Comparison of ENCODE assay signal across 7 cellular contexts in genomic region chr15:33126559-33127290, GRCh38.
DNase-seq lines count a peak whose midpoint lies in the region; TF ChIP-seq lines count a peak whose summit lies in the region.

No MANE protein-coding gene starts in this region.

- H3K4me2 ChIP-seq in fibroblast of lung (ENCODE audit: extremely low read depth, insufficient read depth, low read length), result peak overlapping the region; percentile 5

- H2AFZ ChIP-seq in fibroblast of lung (ENCODE audit: low read length), result peak overlapping the region; percentile 33

- no peak for TF ChIP-seq POLR2A in transverse colon (IDR thresholded peaks at IDR 0.05)

- no peaks in the 10 kb centered on the region for H3K27me3 Mint-ChIP-seq in osteocyte (ENCODE audit: unreplicated experiment)
- peaks cover 15% of the 10 kb centered on the region for H3K27me3 Mint-ChIP-seq in Caco-2 (ENCODE audit: insufficient read depth, unreplicated experiment)

- peaks cover 47% of the 10 kb centered on the region for H3K4me1 Mint-ChIP-seq in osteocyte (ENCODE audit: unreplicated experiment)
- H3K4me1 Mint-ChIP-seq in Caco-2 (ENCODE audit: low read depth, unreplicated experiment), result peaks cover 8% of the 10 kb centered on the region

- H3K9ac ChIP-seq in fibroblast of lung (ENCODE audit: insufficient read depth, low read length), result no peak overlapping the region

- H3K27ac ChIP-seq in fibroblast of lung (ENCODE audit: insufficient read depth, low read length), result peak overlapping the region; percentile 63
- H3K27ac ChIP-seq in transverse colon, result peak overlapping the region; percentile 58 to 61 (median 60)

- H3K4me3 Mint-ChIP-seq in osteocyte (ENCODE audit: unreplicated experiment) (peak overlapping the region; percentile 10), Caco-2 (ENCODE audit: unreplicated experiment) (no peak overlapping the region)

- H3K9me3 ChIP-seq in HAP-1 (no peaks in the 10 kb centered on the region), fibroblast of lung (ENCODE audit: control insufficient read depth, insufficient read depth, low read depth, low read length) (no peaks in the 10 kb centered on the region), transverse colon (no peaks in the 10 kb centered on the region), Caco-2 (no peaks in the 10 kb centered on the region)

- no peaks in the 10 kb centered on the region for H3K36me3 ChIP-seq in HAP-1 (replicated peaks)
- no peaks in the 10 kb centered on the region for H3K36me3 ChIP-seq in fibroblast of lung (ENCODE audit: control insufficient read depth, insufficient read depth, low read length)
- H3K36me3 ChIP-seq in transverse colon, result no peaks in the 10 kb centered on the region
- H3K36me3 ChIP-seq in Caco-2 (ENCODE audit: control insufficient read depth, insufficient read depth, low read length), result no peaks in the 10 kb centered on the region

- H3K36me3 Mint-ChIP-seq in osteocyte (ENCODE audit: unreplicated experiment), result peaks cover 3% of the 10 kb centered on the region
- no peaks in the 10 kb centered on the region for H3K36me3 Mint-ChIP-seq in Caco-2 (ENCODE audit: insufficient read depth, unreplicated experiment)

- H3K4me1 ChIP-seq in HAP-1 (no peaks in the 10 kb centered on the region), fibroblast of lung (ENCODE audit: control insufficient read depth, extremely low read depth, insufficient read depth, low read length) (peaks cover 16% of the 10 kb centered on the region), transverse colon (peaks cover 4 to 24% (median 18%) of the 10 kb centered on the region in 4 donors), Caco-2 (peaks cover 11% of the 10 kb centered on the region)

- POLR2A ChIA-PET in Caco-2 (lab: Charles Lee), result no interaction called here

- intact Hi-C loops in transverse colon (cut with DNase I; ENCODE audit: low total_unique reads), result no loop called here
- intact Hi-C loops in Caco-2 (cut with micrococcal nuclease; ENCODE audit: unreplicated experiment), result no loop called here

- no peaks in the 10 kb centered on the region for H4K20me1 ChIP-seq in fibroblast of lung (ENCODE audit: control insufficient read depth, extremely low read depth, insufficient read depth, low read length)

- WGBS in transverse colon (ENCODE audit: low coverage in 1 of 2), 2 donors, result 21 to 47% methylated on average over 5 to 13 of the region's 13 CpGs

- BruUV-seq in Caco-2 (replicated peaks; lab: Mats Ljungman, UMichigan), result no TSS peak

- H3K79me2 ChIP-seq in fibroblast of lung (ENCODE audit: control insufficient read depth, insufficient read depth, low read length), result no peaks in the 10 kb centered on the region

- in situ Hi-C loops in HAP-1 (cut with MboI; ENCODE audit: low sequenced_read_pairs) (loop anchor here (25.0 kb wide), 1 partner anchor 464 kb away; no protein-coding TSS in a partner anchor), transverse colon (cut with MboI; ENCODE audit: low pct_ligation_motif_present in 1 of 4, low pct_unique_long_range_greater_than_20kb in 1 of 4, low sequenced_read_pairs in 3 of 4) (loop anchor here in 1 of 4 donors (25.0 kb wide), 1 partner anchor 464 kb away; no protein-coding TSS in a partner anchor)

- H3K27ac Mint-ChIP-seq in osteocyte (ENCODE audit: unreplicated experiment) (peak overlapping the region; percentile 76), Caco-2 (ENCODE audit: unreplicated experiment) (no peak overlapping the region)

- peak; percentile 55 to 74 for DNase-seq in HAP-1 (ENCODE audit: low spot score in 2 of 2)
- DNase-seq in NCI-H460 (ENCODE audit: extremely low read depth, low read depth), result peak; percentile 33
- DNase-seq in activated CD8-positive, alpha-beta memory T cell treated with anti-CD3 and anti-CD28 coated beads, Interleukin-2, amount 50 U/mL, for 1 hour (ENCODE audit: extremely low read depth), result peak; percentile 39
- DNase-seq in fibroblast of lung (ENCODE audit: low read depth in 2 of 2), result peak; percentile 93 to 98
- peak; percentile 93 for DNase-seq in osteocyte (ENCODE audit: extremely low spot score, unreplicated experiment)
- DNase-seq in transverse colon, result peak; percentile 82
- no peak for DNase-seq in Caco-2

- CTCF ChIA-PET in Caco-2 (lab: Charles Lee), result interaction anchor here (0.6 kb wide), 1 partner anchor 1192 kb away, joined by 4 read pairs; no protein-coding TSS in a partner anchor

- no peaks in the 10 kb centered on the region for H3K9me3 Mint-ChIP-seq in osteocyte (ENCODE audit: unreplicated experiment)
- H3K9me3 Mint-ChIP-seq in Caco-2 (ENCODE audit: unreplicated experiment), result peaks cover 11% of the 10 kb centered on the region

- H3K27me3 ChIP-seq in HAP-1 (ENCODE audit: low read depth) (no peaks in the 10 kb centered on the region; the same call in 1 of the 2 replicates), fibroblast of lung (ENCODE audit: control insufficient read depth, insufficient read depth, low read length) (no peaks in the 10 kb centered on the region), transverse colon (no peaks in the 10 kb centered on the region), Caco-2 (replicated peaks; ENCODE audit: control insufficient read depth, insufficient read depth, low read length) (no peaks in the 10 kb centered on the region)

- TF ChIP-seq CTCF in fibroblast of lung (conservative IDR thresholded peaks at IDR 0.05 in 1 of 2, IDR thresholded peaks at IDR 0.05 in 1 of 2; ENCODE audit: low read depth in 1 of 2, low read length in 2 of 2) (no peak), osteocyte (IDR thresholded peaks at IDR 0.05) (no peak), transverse colon (IDR thresholded peaks at IDR 0.05) (no peak), Caco-2 (IDR thresholded peaks at IDR 0.05; ENCODE audit: insufficient read depth in 1 of 2, low read depth in 1 of 2, low read length in 1 of 2, severe bottlenecking in 1 of 2, unreplicated experiment in 1 of 2) (no peak)

- no peak for TF ChIP-seq EP300 in transverse colon (IDR thresholded peaks at IDR 0.05; ENCODE audit: low read depth)

- H3K4me3 ChIP-seq in HAP-1 (no peak overlapping the region), fibroblast of lung (replicated peaks in 1 of 4; ENCODE audit: control extremely low read depth in 1 of 4, insufficient read depth in 1 of 4, low read depth in 3 of 4, low read length in 4 of 4) (peak overlapping the region in 2 of 4 experiments; percentile 12 to 14), transverse colon (no peak overlapping the region), Caco-2 (ENCODE audit: low read depth, low read length) (no peak overlapping the region)

Comparison
In these comparisons a context has a peak if more than half of its experiments do, and no peak if none do; other contexts are left out.
1. DNase-seq: peak in HAP-1 (2 of 2), NCI-H460 (single experiment), activated CD8-positive, alpha-beta memory T cell treated with anti-CD3 and anti-CD28 coated beads, Interleukin-2, amount 50 U/mL, for 1 hour (single experiment), fibroblast of lung (2 of 2), osteocyte (single experiment) and transverse colon (single experiment); none in Caco-2 (0 of 2).